In genomic region chr2:23563673-23564617, GRCh38 we compare ENCODE assay signal across 7 cellular contexts.
DNase-seq lines count a peak whose midpoint lies in the region; ATAC-seq lines count a peak whose summit lies in the region.

No MANE protein-coding gene starts in this region.

- ATAC-seq in esophagus mucosa (peak; percentile 73), HG03280 (IDR thresholded peaks at IDR 0.05; ENCODE audit: unreplicated experiment) (no peak)

- DNase-seq in NCI-H345 treated with DMSO at 0.1 percent for 48 hours (lab: John Stamatoyannopoulos, UW; ENCODE audit: unreplicated experiment) (peak; percentile 63), midbrain (lab: John Stamatoyannopoulos, UW) (peak; percentile 60), ureter (ENCODE audit: low spot score) (peak; percentile 85), GOT3 (lab: John Stamatoyannopoulos, UW) (no peak), NCI-H510A (lab: John Stamatoyannopoulos, UW) (no peak)

Comparison
In these comparisons a context has a peak if more than half of its experiments do, and no peak if none do; other contexts are left out.
1. DNase-seq: peak in NCI-H345 treated with DMSO at 0.1 percent for 48 hours (single experiment), midbrain (single experiment) and ureter (single experiment); none in GOT3 (single experiment) and NCI-H510A (single experiment).